ENCODE assay signal across 25 cellular contexts in the genomic region with DNA sequence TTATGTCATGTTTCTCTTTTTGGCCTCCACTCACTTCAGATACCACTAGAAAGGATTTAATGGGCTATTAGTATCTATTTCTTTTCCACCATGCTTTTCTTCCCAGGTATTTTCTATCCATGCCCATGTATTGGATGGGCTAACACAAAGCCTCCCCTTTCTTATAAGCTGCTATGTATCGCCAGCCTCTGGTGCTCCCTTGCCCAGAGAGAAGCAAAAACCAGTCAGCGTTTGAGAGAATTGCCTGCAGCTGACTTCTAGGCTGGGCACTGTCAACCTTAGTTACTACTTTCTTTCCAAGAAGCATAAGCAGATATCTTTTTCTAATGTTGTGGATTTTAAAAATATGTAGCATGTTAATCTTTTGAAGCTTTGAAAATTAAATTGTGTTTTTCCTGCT. TPM values are rescaled to one million over a fixed set of nuclear protein-coding genes. Genes with fewer than 3 reads are reported as not detected.
"Had no signal": no experiment of that assay in that cellular context is flagged by ENCODE, and none has a peak within 500 bp of the region (broad histone marks: within the 10 kb centered on the region; RNA-seq: fewer than 3 reads in every experiment).

No MANE protein-coding gene starts in this region.

- H3K4me3 ChIP-seq: coronary artery, dorsolateral prefrontal cortex, esophagus squamous epithelium, gastrocnemius medialis, heart right ventricle, left lung, lower lobe of right lung, mucosa of descending colon had no signal

- ATAC-seq: gastrocnemius medialis, heart right ventricle, left cardiac atrium, left lung, left ventricle myocardium superior, lower lobe of right lung, mucosa of descending colon had no signal

- H3K4me1 ChIP-seq: esophagus squamous epithelium, gastrocnemius medialis, left lung, lower lobe of right lung had no signal

- H3K27me3 ChIP-seq: gastrocnemius medialis, heart right ventricle, left lung had no signal

- DNase-seq: dermis blood vessel endothelial cell; dorsolateral prefrontal cortex; effector CD4-positive, alpha-beta T cell; effector memory CD4-positive, alpha-beta T cell; esophagus squamous epithelium; foreskin fibroblast; foreskin melanocyte; gastrocnemius medialis; glutamatergic neuron; head of caudate nucleus; heart right ventricle; hippocampal formation; left cardiac atrium; left lung; left ventricle myocardium superior; lower lobe of right lung; mesenchymal stem cell; mucosa of descending colon had no signal

- H3K27ac ChIP-seq: coronary artery, dorsolateral prefrontal cortex, esophagus squamous epithelium, gastrocnemius medialis, heart right ventricle, left lung, lower lobe of right lung had no signal

- H3K9me3 ChIP-seq: esophagus squamous epithelium, gastrocnemius medialis, heart right ventricle, left lung, lower lobe of right lung, mucosa of descending colon had no signal

- H3K36me3 ChIP-seq: esophagus squamous epithelium, gastrocnemius medialis, heart right ventricle, left lung, lower lobe of right lung had no signal

RNA-seq across cellular contexts. Expression of gene HSPB3, which starts 30.2 kb away (rescaled TPM):
- total RNA-seq: dermis blood vessel endothelial cell, endothelial cell of umbilical vein, epithelial cell of proximal tubule, glomerular endothelial cell, lower lobe of right lung, lung microvascular endothelial cell, mesenteric fat pad, mesothelial cell of epicardium had no signal
- polyA plus RNA-seq: endothelial cell of umbilical vein had no signal
